In genomic region chr1:28507646-28508434, GRCh38 we compare ENCODE assay signal across 1 cellular context.
TF ChIP-seq lines count a peak whose summit lies in the region.

No MANE protein-coding gene starts in this region.

TF ChIP-seq in SK-N-SH treated with all-trans-retinoic acid at 6 μM for 48 hours, 23 proteins besides CTCF, POLR2A, EP300 and RAD21 (continued from another document):
- TF ChIP-seq TSHZ2 (CRISPR knock-in tag; IDR thresholded peaks at IDR 0.05) = no peak
- TF ChIP-seq ZC3H10 (CRISPR knock-in tag; IDR thresholded peaks at IDR 0.05) = no peak
- no peak for TF ChIP-seq ZNF70 (CRISPR knock-in tag; IDR thresholded peaks at IDR 0.05)
- no peak for TF ChIP-seq POU6F1 (CRISPR knock-in tag; IDR thresholded peaks at IDR 0.05; ENCODE audit: borderline replicate concordance, low read depth)
- TF ChIP-seq ZNF565 (CRISPR knock-in tag; conservative IDR thresholded peaks at IDR 0.05; ENCODE audit: low read depth) = no peak
